ENCODE assay signal across 8 cellular contexts in genomic region chr16:19907161-19907992, GRCh38.
DNase-seq lines count a peak whose midpoint lies in the region; ATAC-seq lines count a peak whose summit lies in the region.

No MANE protein-coding gene starts in this region.

- H3K27ac ChIP-seq in effector memory CD4-positive, alpha-beta T cell (ENCODE audit: insufficient read depth, low read length, poor library complexity, severe bottlenecking) = no peak overlapping the region

- H3K4me1 ChIP-seq in effector memory CD4-positive, alpha-beta T cell (ENCODE audit: control insufficient read depth, insufficient read depth, low read length, poor library complexity, severe bottlenecking) = peaks cover 7% of the 10 kb centered on the region

- ATAC-seq in HG03159 (IDR thresholded peaks at IDR 0.05; ENCODE audit: unreplicated experiment) (peak; percentile 91), GM18858 (IDR thresholded peaks at IDR 0.05; ENCODE audit: unreplicated experiment) (no peak)

- no peaks in the 10 kb centered on the region for H3K9me3 ChIP-seq in effector memory CD4-positive, alpha-beta T cell (ENCODE audit: control insufficient read depth, low read length)

- H3K4me3 ChIP-seq in effector memory CD4-positive, alpha-beta T cell (ENCODE audit: insufficient read depth, low read depth, low read length, poor library complexity, severe bottlenecking) = peak overlapping the region; percentile 15

- DNase-seq in GM04504 (ENCODE audit: low read depth) (peak; percentile 29), NCI-H82 treated with DMSO at 0.1 percent for 48 hours (lab: John Stamatoyannopoulos, UW; ENCODE audit: unreplicated experiment) (peak; percentile 48), middle frontal gyrus (ENCODE audit: extremely low spot score, low spot score) (peak; percentile 14)
- peak; percentile 86 for DNase-seq in activated CD8-positive, alpha-beta memory T cell treated with anti-CD3 and anti-CD28 coated beads for 24 hours
- peak; percentile 17 to 46 (median 33) for DNase-seq in effector memory CD4-positive, alpha-beta T cell
- DNase-seq in stimulated activated CD8-positive, alpha-beta memory T cell treated with anti-CD3 and anti-CD28 coated beads, Interleukin-7, amount 100 ng/mL, for 1 hour (ENCODE audit: low read depth in 2 of 2) = peak; percentile 40 to 46

- no peaks in the 10 kb centered on the region for H3K36me3 ChIP-seq in effector memory CD4-positive, alpha-beta T cell (ENCODE audit: control insufficient read depth, insufficient read depth, low read length)

- no peaks in the 10 kb centered on the region for H3K27me3 ChIP-seq in effector memory CD4-positive, alpha-beta T cell (replicated peaks; ENCODE audit: control insufficient read depth, insufficient read depth, low read length, poor library complexity, severe bottlenecking)

Comparison
In these comparisons a context has a peak if more than half of its experiments do, and no peak if none do; other contexts are left out.
1. DNase-seq: peak in every context shown above with its lines; median percentile 86 in activated CD8-positive, alpha-beta memory T cell treated with anti-CD3 and anti-CD28 coated beads for 24 hours; 48 in NCI-H82 treated with DMSO at 0.1 percent for 48 hours; 43 in stimulated activated CD8-positive, alpha-beta memory T cell treated with anti-CD3 and anti-CD28 coated beads, Interleukin-7, amount 100 ng/mL, for 1 hour; 33 in effector memory CD4-positive, alpha-beta T cell; 29 in GM04504; 14 in middle frontal gyrus.